Comparison of ENCODE assay signal across 10 cellular contexts in genomic region chr17:30113213-30113612, GRCh38. TPM values are rescaled to one million over a fixed set of nuclear protein-coding genes. Genes with fewer than 3 reads are reported as not detected.
A peak's percentile ranks its signal among the peaks of the same experiment; 100 is the strongest.
DNase-seq lines count a peak whose midpoint lies in the region; ATAC-seq and TF ChIP-seq lines count a peak whose summit lies in the region.
"Had no signal": no experiment of that assay in that cellular context is flagged by ENCODE, and none has a peak within 500 bp of the region (broad histone marks: within the 10 kb centered on the region; RNA-seq: fewer than 3 reads in every experiment).

No MANE protein-coding gene starts in this region.

- DNase-seq in LoVo (ENCODE audit: low spot score) (peak; percentile 88), myocyte (ENCODE audit: low read depth) (peak; percentile 47), aorta (no peak), gastrocnemius medialis (no peak), heart right ventricle (no peak), GM13976 (ENCODE audit: low spot score) (no peak)
- DNase-seq in activated CD4-positive, alpha-beta memory T cell treated with anti-CD3 and anti-CD28 coated beads for 36 hours, result peak; percentile 35
- DNase-seq: NCI-H187 had no signal

- no peak overlapping the region for H3K27ac Mint-ChIP-seq in activated CD4-positive, alpha-beta memory T cell treated with anti-CD3 and anti-CD28 coated beads for 36 hours

- H3K4me3 ChIP-seq in aorta (ENCODE audit: low read length in 2 of 2) (no peak overlapping the region), gastrocnemius medialis (no peak overlapping the region), heart right ventricle (no peak overlapping the region)
- H3K4me3 ChIP-seq: thoracic aorta had no signal

- no peak overlapping the region for H3K4me3 Mint-ChIP-seq in activated CD4-positive, alpha-beta memory T cell treated with anti-CD3 and anti-CD28 coated beads for 36 hours

- ATAC-seq in GM18520 (IDR thresholded peaks at IDR 0.05; ENCODE audit: unreplicated experiment) (peak; percentile 24), aorta (ENCODE audit: low FRiP score) (no peak), gastrocnemius medialis (no peak), heart right ventricle (no peak)

- TF ChIP-seq CTCF in gastrocnemius medialis (IDR thresholded peaks at IDR 0.05 in 4 of 5, conservative IDR thresholded peaks at IDR 0.05 in 1 of 5) (no peak), heart right ventricle (IDR thresholded peaks at IDR 0.05) (no peak), GM13976 (IDR thresholded peaks at IDR 0.05; ENCODE audit: borderline replicate concordance, control extremely low read depth, extremely low read depth, insufficient read depth, missing control alignments) (no peak)

- peaks cover 2% of the 10 kb centered on the region for H3K27me3 Mint-ChIP-seq in activated CD4-positive, alpha-beta memory T cell treated with anti-CD3 and anti-CD28 coated beads for 36 hours

- no peaks in the 10 kb centered on the region for H3K36me3 ChIP-seq in aorta (ENCODE audit: control insufficient read depth in 1 of 2, insufficient read depth in 2 of 2, low read length in 1 of 2)
- H3K36me3 ChIP-seq in gastrocnemius medialis, result no peaks in the 10 kb centered on the region
- no peaks in the 10 kb centered on the region for H3K36me3 ChIP-seq in heart right ventricle
- H3K36me3 ChIP-seq: thoracic aorta had no signal

- no peaks in the 10 kb centered on the region for H3K4me1 ChIP-seq in aorta (ENCODE audit: control insufficient read depth in 1 of 2, insufficient read depth in 2 of 2, low read length in 2 of 2)
- H3K4me1 ChIP-seq in gastrocnemius medialis, result peaks cover 9% of the 10 kb centered on the region in 2 donors
- H3K4me1 ChIP-seq in heart right ventricle, result peaks cover 2 to 13% (median 8%) of the 10 kb centered on the region in 9 donors

- TF ChIP-seq POLR2A in gastrocnemius medialis (IDR thresholded peaks at IDR 0.05), result no peak

- H3K9me3 Mint-ChIP-seq in activated CD4-positive, alpha-beta memory T cell treated with anti-CD3 and anti-CD28 coated beads for 36 hours, result no peaks in the 10 kb centered on the region

- no peaks in the 10 kb centered on the region for H3K9me3 ChIP-seq in aorta (ENCODE audit: control insufficient read depth, low read length)
- no peaks in the 10 kb centered on the region for H3K9me3 ChIP-seq in gastrocnemius medialis
- H3K9me3 ChIP-seq in heart right ventricle, result no peaks in the 10 kb centered on the region
- H3K9me3 ChIP-seq: thoracic aorta had no signal

- peaks cover 5% of the 10 kb centered on the region for H3K36me3 Mint-ChIP-seq in activated CD4-positive, alpha-beta memory T cell treated with anti-CD3 and anti-CD28 coated beads for 36 hours

- POLR2A ChIA-PET in activated CD4-positive, alpha-beta memory T cell treated with anti-CD3 and anti-CD28 coated beads for 36 hours (lab: Charles Lee), result interaction anchor here (1.3 kb wide), 1 partner anchor 223 kb away, joined by 3 read pairs; no protein-coding TSS in a partner anchor

- CTCF ChIA-PET in activated CD4-positive, alpha-beta memory T cell treated with anti-CD3 and anti-CD28 coated beads for 36 hours (lab: Charles Lee), result interaction anchor here (1.2 to 4.5 kb wide), 8 partner anchors 9 to 228 kb away, joined by 3 to 52 read pairs (median 8); no protein-coding TSS in a partner anchor

- H3K27ac ChIP-seq in aorta (ENCODE audit: low read depth in 1 of 2, low read length in 2 of 2) (no peak overlapping the region), gastrocnemius medialis (no peak overlapping the region), heart right ventricle (no peak overlapping the region)
- H3K27ac ChIP-seq: thoracic aorta had no signal

- H3K27me3 ChIP-seq in aorta (ENCODE audit: control insufficient read depth in 1 of 2, insufficient read depth in 2 of 2, low read length in 1 of 2) (no peaks in the 10 kb centered on the region), gastrocnemius medialis (no peaks in the 10 kb centered on the region), heart right ventricle (no peaks in the 10 kb centered on the region)

- in situ Hi-C loops in gastrocnemius medialis (cut with MboI; ENCODE audit: low sequenced_read_pairs in 4 of 4), result loop anchor here in 1 of 4 donors (25.0 kb wide), 1 partner anchor 174 kb away; the partner anchor contains the start of gene BLMH
- in situ Hi-C loops in GM13976 (cut with MboI; ENCODE audit: low sequenced_read_pairs, unreplicated experiment), result loop anchor here (25.0 kb wide), 1 partner anchor 599 kb away; no protein-coding TSS in a partner anchor

- intact Hi-C loops in activated CD4-positive, alpha-beta memory T cell treated with anti-CD3 and anti-CD28 coated beads for 36 hours (cut with micrococcal nuclease), result no loop called here
- intact Hi-C loops in aorta (cut with DNase I), result no loop called here
- intact Hi-C loops in gastrocnemius medialis (cut with DNase I; ENCODE audit: low total_unique reads), result loop anchor here (10.0 kb wide), 1 partner anchor 718 kb away; the partner anchor contains the start of gene TAOK1
- intact Hi-C loops in heart right ventricle (cut with DNase I), result no loop called here

- peaks cover 15% of the 10 kb centered on the region for H3K4me1 Mint-ChIP-seq in activated CD4-positive, alpha-beta memory T cell treated with anti-CD3 and anti-CD28 coated beads for 36 hours (ENCODE audit: low read depth)

RNA-seq across cellular contexts. Expression of gene NSRP1, which starts 3.4 kb away (rescaled TPM):
- 10 to 100 TPM; 24.3 to 26.5 TPM for total RNA-seq in activated CD4-positive, alpha-beta memory T cell treated with anti-CD3 and anti-CD28 coated beads for 36 hours
- total RNA-seq in myocyte (12.4 and 16.3 TPM in 2 replicates), aorta (10 to 100 TPM; 59.9 to 60.0 TPM), gastrocnemius medialis (10 to 100 TPM in 3 of 4 donors, 1 to 10 TPM in 1; 7.4 to 13.3 (median 11.0) TPM), heart right ventricle (10 to 100 TPM; 22.2 to 39.1 (median 26.5) TPM)
- polyA plus RNA-seq in myocyte (2012), result 16.5 TPM
- polyA plus RNA-seq in aorta (10 to 100 TPM; 39.5 to 91.9 TPM), heart right ventricle (10 to 100 TPM; 19.5 to 47.5 TPM)

Comparison
In these comparisons a context has a peak if more than half of its experiments do, and no peak if none do; other contexts are left out.
1. DNase-seq: peak in LoVo (single experiment), activated CD4-positive, alpha-beta memory T cell treated with anti-CD3 and anti-CD28 coated beads for 36 hours (single experiment) and myocyte (single experiment); none in aorta (0 of 2), gastrocnemius medialis (0 of 2), heart right ventricle (0 of 2) and GM13976 (single experiment).